In genomic region chr6:142254513-142254912, GRCh38 we compare ENCODE assay signal across 32 cellular contexts. TPM values are rescaled to one million over a fixed set of nuclear protein-coding genes. Genes with fewer than 3 reads are reported as not detected.
"Had no signal": no experiment of that assay in that cellular context is flagged by ENCODE, and none has a peak within 500 bp of the region (broad histone marks: within the 10 kb centered on the region; RNA-seq: fewer than 3 reads in every experiment).

No MANE protein-coding gene starts in this region.

- DNase-seq: activated CD4-positive, alpha-beta T cell treated with anti-CD3 and anti-CD28 coated beads for 1 hour; activated CD4-positive, alpha-beta T cell treated with anti-CD3 and anti-CD28 coated beads for 4 hours; activated CD4-positive, alpha-beta T cell treated with anti-CD3 and anti-CD28 coated beads, Interleukin-2, amount 50 U/mL, for 1 hour; activated CD4-positive, alpha-beta T cell treated with anti-CD3 and anti-CD28 coated beads, Interleukin-2, amount 50 U/mL, for 48 hours; activated CD8-positive, alpha-beta memory T cell treated with anti-CD3 and anti-CD28 coated beads, Interleukin-2, amount 10 ng/mL, durations not matched to agents 7 days and 5 days; activated CD8-positive, alpha-beta memory T cell treated with anti-CD3 and anti-CD28 coated beads, Interleukin-2, amount 50 U/mL, for 4 hours; activated CD8-positive, alpha-beta T cell treated with anti-CD3 and anti-CD28 coated beads, Interleukin-2, amount 10 ng/mL, durations not matched to agents 7 days and 5 days; activated effector memory CD4-positive, alpha-beta T cell treated with anti-CD3 and anti-CD28 coated beads, Interleukin-2, amount 50 U/mL, for 16 hours; activated naive CD4-positive, alpha-beta T cell treated with anti-CD3 and anti-CD28 coated beads for 36 hours; activated naive CD8-positive, alpha-beta T cell treated with anti-CD3 and anti-CD28 coated beads for 36 hours; activated naive CD8-positive, alpha-beta T cell treated with anti-CD3 and anti-CD28 coated beads, Interleukin-2, amount 50 U/mL, for 24 hours; activated T-cell treated with anti-CD3 and anti-CD28 coated beads, Interleukin-2, amount 50 U/mL, for 1 hour; activated T-cell treated with anti-CD3 and anti-CD28 coated beads, Interleukin-2, amount 50 U/mL, for 48 hours; adrenal gland; amygdala; aorta; body of pancreas; caudate nucleus; cortex of kidney; dermis blood vessel endothelial cell; effector CD4-positive, alpha-beta T cell; effector memory CD8-positive, alpha-beta T cell; erythroblast; foreskin keratinocyte; gastrocnemius medialis; glutamatergic neuron; T-helper 2 cell had no signal

- H3K4me1 ChIP-seq: adrenal gland, body of pancreas, esophagus muscularis mucosa, foreskin keratinocyte, gastrocnemius medialis had no signal

- H3K9me3 ChIP-seq: adrenal gland, body of pancreas, esophagus muscularis mucosa, gastrocnemius medialis had no signal

- H3K27me3 ChIP-seq: adrenal gland, body of pancreas, esophagus muscularis mucosa, foreskin keratinocyte, gastrocnemius medialis had no signal

- H3K4me3 ChIP-seq: adrenal gland, body of pancreas, esophagus muscularis mucosa, gastrocnemius medialis had no signal

- H3K4me1 Mint-ChIP-seq: activated CD8-positive, alpha-beta memory T cell treated with anti-CD3 and anti-CD28 coated beads, Interleukin-2, amount 10 ng/mL, durations not matched to agents 7 days and 5 days; activated naive CD4-positive, alpha-beta T cell treated with anti-CD3 and anti-CD28 coated beads, Interleukin-2, amount 50 U/mL, for 24 hours; activated naive CD8-positive, alpha-beta T cell treated with anti-CD3 and anti-CD28 coated beads, Interleukin-2, amount 50 U/mL, for 24 hours had no signal

- H3K27me3 Mint-ChIP-seq: activated CD8-positive, alpha-beta memory T cell treated with anti-CD3 and anti-CD28 coated beads, Interleukin-2, amount 10 ng/mL, durations not matched to agents 7 days and 5 days; activated naive CD4-positive, alpha-beta T cell treated with anti-CD3 and anti-CD28 coated beads, Interleukin-2, amount 50 U/mL, for 24 hours; activated naive CD8-positive, alpha-beta T cell treated with anti-CD3 and anti-CD28 coated beads, Interleukin-2, amount 50 U/mL, for 24 hours had no signal

- H3K27ac ChIP-seq: adrenal gland, body of pancreas, esophagus muscularis mucosa, foreskin keratinocyte, gastrocnemius medialis had no signal

- H3K27ac Mint-ChIP-seq: activated CD8-positive, alpha-beta memory T cell treated with anti-CD3 and anti-CD28 coated beads, Interleukin-2, amount 10 ng/mL, durations not matched to agents 7 days and 5 days; activated CD8-positive, alpha-beta T cell treated with anti-CD3 and anti-CD28 coated beads, Interleukin-2, amount 10 ng/mL, durations not matched to agents 7 days and 5 days; activated naive CD4-positive, alpha-beta T cell treated with anti-CD3 and anti-CD28 coated beads for 36 hours; activated naive CD4-positive, alpha-beta T cell treated with anti-CD3 and anti-CD28 coated beads, Interleukin-2, amount 50 U/mL, for 24 hours; activated naive CD8-positive, alpha-beta T cell treated with anti-CD3 and anti-CD28 coated beads for 36 hours; activated naive CD8-positive, alpha-beta T cell treated with anti-CD3 and anti-CD28 coated beads, Interleukin-2, amount 50 U/mL, for 24 hours; activated T-helper 1 cell treated with anti-CD3 and anti-CD28 coated beads, Interleukin-12 subunit alpha, Interleukin-12 subunit beta, Interleukin-2, Interleukin-4 antibody, amounts not matched to agents 30 ng/mL and 10 ng/mL and 1 ng/mL, durations not matched to agents 14 hours and 24 hours and 36 hours; activated T-helper 2 cell treated with anti-CD3 and anti-CD28 coated beads, Interferon-gamma antibody, Interleukin-2, Interleukin-4, amounts not matched to agents 10 μg/mL and 5 μg/mL and 100 μg/mL, durations not matched to agents 14 hours and 24 hours and 36 hours; effector memory CD8-positive, alpha-beta T cell had no signal

- H3K36me3 Mint-ChIP-seq: activated CD8-positive, alpha-beta memory T cell treated with anti-CD3 and anti-CD28 coated beads, Interleukin-2, amount 10 ng/mL, durations not matched to agents 7 days and 5 days; activated naive CD4-positive, alpha-beta T cell treated with anti-CD3 and anti-CD28 coated beads, Interleukin-2, amount 50 U/mL, for 24 hours; activated naive CD8-positive, alpha-beta T cell treated with anti-CD3 and anti-CD28 coated beads for 36 hours had no signal

- ATAC-seq: activated CD8-positive, alpha-beta memory T cell treated with anti-CD3 and anti-CD28 coated beads, Interleukin-2, amount 10 ng/mL, durations not matched to agents 7 days and 5 days; activated CD8-positive, alpha-beta T cell treated with anti-CD3 and anti-CD28 coated beads, Interleukin-2, amount 10 ng/mL, durations not matched to agents 7 days and 5 days; activated naive CD8-positive, alpha-beta T cell treated with anti-CD3 and anti-CD28 coated beads, Interleukin-2, amount 50 U/mL, for 24 hours; body of pancreas; effector memory CD8-positive, alpha-beta T cell; foreskin keratinocyte; gastrocnemius medialis had no signal

- H3K4me3 Mint-ChIP-seq: activated CD8-positive, alpha-beta memory T cell treated with anti-CD3 and anti-CD28 coated beads, Interleukin-2, amount 10 ng/mL, durations not matched to agents 7 days and 5 days; activated CD8-positive, alpha-beta T cell treated with anti-CD3 and anti-CD28 coated beads, Interleukin-2, amount 10 ng/mL, durations not matched to agents 7 days and 5 days; activated naive CD4-positive, alpha-beta T cell treated with anti-CD3 and anti-CD28 coated beads for 36 hours; activated naive CD4-positive, alpha-beta T cell treated with anti-CD3 and anti-CD28 coated beads, Interleukin-2, amount 50 U/mL, for 24 hours; activated naive CD8-positive, alpha-beta T cell treated with anti-CD3 and anti-CD28 coated beads for 36 hours; activated naive CD8-positive, alpha-beta T cell treated with anti-CD3 and anti-CD28 coated beads, Interleukin-2, amount 50 U/mL, for 24 hours; activated T-helper 1 cell treated with anti-CD3 and anti-CD28 coated beads, Interleukin-12 subunit alpha, Interleukin-12 subunit beta, Interleukin-2, Interleukin-4 antibody, amounts not matched to agents 30 ng/mL and 10 ng/mL and 1 ng/mL, durations not matched to agents 14 hours and 24 hours and 36 hours; effector memory CD8-positive, alpha-beta T cell had no signal

- H3K9me3 Mint-ChIP-seq: activated naive CD4-positive, alpha-beta T cell treated with anti-CD3 and anti-CD28 coated beads for 36 hours; activated naive CD4-positive, alpha-beta T cell treated with anti-CD3 and anti-CD28 coated beads, Interleukin-2, amount 50 U/mL, for 24 hours; activated naive CD8-positive, alpha-beta T cell treated with anti-CD3 and anti-CD28 coated beads for 36 hours; activated naive CD8-positive, alpha-beta T cell treated with anti-CD3 and anti-CD28 coated beads, Interleukin-2, amount 50 U/mL, for 24 hours; activated T-helper 1 cell treated with anti-CD3 and anti-CD28 coated beads, Interleukin-12 subunit alpha, Interleukin-12 subunit beta, Interleukin-2, Interleukin-4 antibody, amounts not matched to agents 30 ng/mL and 10 ng/mL and 1 ng/mL, durations not matched to agents 14 hours and 24 hours and 36 hours; activated T-helper 2 cell treated with anti-CD3 and anti-CD28 coated beads, Interferon-gamma antibody, Interleukin-2, Interleukin-4, amounts not matched to agents 10 μg/mL and 5 μg/mL and 100 μg/mL, durations not matched to agents 14 hours and 24 hours and 36 hours; effector memory CD8-positive, alpha-beta T cell had no signal

- H3K36me3 ChIP-seq: adrenal gland, esophagus muscularis mucosa, gastrocnemius medialis had no signal

RNA-seq across cellular contexts. Expression of gene ADGRG6, which starts 47.3 kb away (rescaled TPM):
- total RNA-seq: activated T-helper 1 cell treated with anti-CD3 and anti-CD28 coated beads, Interleukin-12 subunit alpha, Interleukin-12 subunit beta, Interleukin-2, Interleukin-4 antibody, amounts not matched to agents 30 ng/mL and 10 ng/mL and 1 ng/mL, durations not matched to agents 14 hours and 24 hours and 36 hours; T-helper 1 cell treated with Interleukin-12 subunit alpha and Interleukin-12 subunit beta and Interleukin-4 antibody, amounts not matched to agents 30 ng/mL and 1 ng/mL, for 36 hours had no signal
